ENCODE assay signal across 31 cellular contexts in the genomic region with DNA sequence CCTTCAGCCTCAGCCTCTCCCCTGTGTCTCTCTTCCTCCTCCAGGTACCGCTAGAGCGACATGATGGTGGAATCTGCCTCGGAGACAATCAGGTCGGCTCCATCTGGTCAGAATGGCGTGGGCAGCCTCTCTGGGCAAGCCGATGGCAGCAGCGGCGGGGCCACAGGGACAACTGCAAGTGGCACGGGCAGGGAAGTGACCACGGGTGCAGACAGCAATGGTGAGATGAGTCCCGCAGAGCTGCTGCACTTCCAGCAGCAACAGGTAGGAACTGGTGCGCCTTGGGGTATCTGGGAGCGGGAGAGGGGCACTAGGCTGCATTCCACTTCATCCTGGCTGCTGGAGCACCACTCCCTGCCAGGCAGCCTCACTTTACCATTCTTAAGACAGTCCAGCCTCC.
"Had no signal": no experiment of that assay in that cellular context is flagged by ENCODE, and none has a peak within 500 bp of the region (broad histone marks: within the 10 kb centered on the region; RNA-seq: fewer than 3 reads in every experiment).

No MANE protein-coding gene starts in this region.

- H3K9me3 Mint-ChIP-seq: activated CD4-positive, alpha-beta memory T cell treated with anti-CD3 and anti-CD28 coated beads, Interleukin-2, amount 10 ng/mL, durations not matched to agents 7 days and 5 days; activated CD4-positive, alpha-beta T cell treated with anti-CD3 and anti-CD28 coated beads, Interleukin-2, amount 10 ng/mL, durations not matched to agents 7 days and 5 days; activated naive CD4-positive, alpha-beta T cell treated with anti-CD3 and anti-CD28 coated beads, Interleukin-2, amount 10 ng/mL, durations not matched to agents 7 days and 5 days; activated naive CD4-positive, alpha-beta T cell treated with anti-CD3 and anti-CD28 coated beads, Interleukin-2, amount 50 U/mL, for 72 hours; activated naive CD8-positive, alpha-beta T cell treated with anti-CD3 and anti-CD28 coated beads, Interleukin-2, amount 10 ng/mL, durations not matched to agents 7 days and 5 days; activated T-cell treated with anti-CD3 and anti-CD28 coated beads, Interleukin-2, amount 50 U/mL, for 24 hours; activated T-cell treated with anti-CD3 and anti-CD28 coated beads, Interleukin-2, amount 50 U/mL, for 72 hours; brain; central memory CD8-positive, alpha-beta T cell; dendritic cell treated with granulocyte-macrophage colony-stimulating factor and Interleukin-4, amounts not matched to agents 40 ng/mL and 50 ng/mL, for 4 days; endodermal cell; WTC11 had no signal

- ATAC-seq: activated naive CD4-positive, alpha-beta T cell treated with anti-CD3 and anti-CD28 coated beads, Interleukin-2, amount 50 U/mL, for 72 hours; activated T-cell treated with anti-CD3 and anti-CD28 coated beads, Interleukin-2, amount 50 U/mL, for 72 hours; foreskin keratinocyte; gastrocnemius medialis; WTC11 had no signal

- H3K27me3 ChIP-seq: ascending aorta, breast epithelium, cardiac muscle cell, dorsolateral prefrontal cortex, esophagus muscularis mucosa, foreskin keratinocyte, gastrocnemius medialis had no signal

- H3K4me1 ChIP-seq: ascending aorta, breast epithelium, foreskin keratinocyte had no signal

- H3K36me3 ChIP-seq: breast epithelium had no signal

- H3K9me3 ChIP-seq: ascending aorta, breast epithelium, esophagus muscularis mucosa, gastrocnemius medialis had no signal

- H3K27ac Mint-ChIP-seq: activated CD4-positive, alpha-beta memory T cell treated with anti-CD3 and anti-CD28 coated beads, Interleukin-2, amount 10 ng/mL, durations not matched to agents 7 days and 5 days; activated CD4-positive, alpha-beta T cell treated with anti-CD3 and anti-CD28 coated beads, Interleukin-2, amount 10 ng/mL, durations not matched to agents 7 days and 5 days; activated naive CD4-positive, alpha-beta T cell treated with anti-CD3 and anti-CD28 coated beads, Interleukin-2, amount 10 ng/mL, durations not matched to agents 7 days and 5 days; activated naive CD8-positive, alpha-beta T cell treated with anti-CD3 and anti-CD28 coated beads, Interleukin-2, amount 10 ng/mL, durations not matched to agents 7 days and 5 days; activated T-cell treated with anti-CD3 and anti-CD28 coated beads, Interleukin-2, amount 50 U/mL, for 24 hours; activated T-cell treated with anti-CD3 and anti-CD28 coated beads, Interleukin-2, amount 50 U/mL, for 72 hours; dendritic cell treated with granulocyte-macrophage colony-stimulating factor and Interleukin-4, amounts not matched to agents 40 ng/mL and 50 ng/mL, for 4 days; WTC11 had no signal

- H3K27me3 Mint-ChIP-seq: activated T-cell treated with anti-CD3 and anti-CD28 coated beads, Interleukin-2, amount 50 U/mL, for 24 hours; central memory CD8-positive, alpha-beta T cell had no signal

- H3K27ac ChIP-seq: ascending aorta, breast epithelium, cardiac muscle cell, dorsolateral prefrontal cortex, esophagus muscularis mucosa, foreskin keratinocyte, gastrocnemius medialis, VCaP had no signal

- H3K4me3 ChIP-seq: ascending aorta, breast epithelium, cardiac muscle cell, coronary artery, dorsolateral prefrontal cortex, esophagus muscularis mucosa, gastrocnemius medialis had no signal

- H3K4me3 Mint-ChIP-seq: activated CD4-positive, alpha-beta memory T cell treated with anti-CD3 and anti-CD28 coated beads, Interleukin-2, amount 10 ng/mL, durations not matched to agents 7 days and 5 days; activated CD4-positive, alpha-beta T cell treated with anti-CD3 and anti-CD28 coated beads, Interleukin-2, amount 10 ng/mL, durations not matched to agents 7 days and 5 days; activated naive CD4-positive, alpha-beta T cell treated with anti-CD3 and anti-CD28 coated beads, Interleukin-2, amount 10 ng/mL, durations not matched to agents 7 days and 5 days; activated naive CD8-positive, alpha-beta T cell treated with anti-CD3 and anti-CD28 coated beads, Interleukin-2, amount 10 ng/mL, durations not matched to agents 7 days and 5 days; activated T-cell treated with anti-CD3 and anti-CD28 coated beads, Interleukin-2, amount 50 U/mL, for 24 hours; activated T-cell treated with anti-CD3 and anti-CD28 coated beads, Interleukin-2, amount 50 U/mL, for 72 hours; brain; central memory CD8-positive, alpha-beta T cell; dendritic cell treated with granulocyte-macrophage colony-stimulating factor and Interleukin-4, amounts not matched to agents 40 ng/mL and 50 ng/mL, for 4 days; endodermal cell; WTC11 had no signal

- DNase-seq: activated CD4-positive, alpha-beta memory T cell treated with anti-CD3 and anti-CD28 coated beads, Interleukin-2, amount 10 ng/mL, durations not matched to agents 7 days and 5 days; activated CD4-positive, alpha-beta T cell treated with anti-CD3 and anti-CD28 coated beads for 1 hour; activated CD4-positive, alpha-beta T cell treated with anti-CD3 and anti-CD28 coated beads for 4 hours; activated CD4-positive, alpha-beta T cell treated with anti-CD3 and anti-CD28 coated beads, Interleukin-2, amount 10 ng/mL, durations not matched to agents 7 days and 5 days; activated CD4-positive, alpha-beta T cell treated with anti-CD3 and anti-CD28 coated beads, Interleukin-2, amount 50 U/mL, for 4 hours; activated CD8-positive, alpha-beta memory T cell treated with anti-CD3 and anti-CD28 coated beads, Interleukin-2, amount 50 U/mL, for 48 hours; activated gamma-delta T cell; activated naive CD4-positive, alpha-beta T cell; activated naive CD4-positive, alpha-beta T cell treated with anti-CD3 and anti-CD28 coated beads, Interleukin-2, amount 10 ng/mL, durations not matched to agents 7 days and 5 days; activated naive CD8-positive, alpha-beta T cell treated with anti-CD3 and anti-CD28 coated beads, Interleukin-2, amount 10 ng/mL, durations not matched to agents 7 days and 5 days; activated T-cell treated with anti-CD3 and anti-CD28 coated beads for 4 hours; activated T-cell treated with anti-CD3 and anti-CD28 coated beads, Interleukin-2, amount 50 U/mL, for 24 hours; activated T-cell treated with anti-CD3 and anti-CD28 coated beads, Interleukin-2, amount 50 U/mL, for 72 hours; dorsolateral prefrontal cortex; effector memory CD4-positive, alpha-beta T cell; endodermal cell; erythroblast; foreskin keratinocyte; gastrocnemius medialis; T-helper 2 cell had no signal
